In genomic region chr9:69062195-69062594, GRCh38 we compare ENCODE assay signal across 33 cellular contexts. TPM values are rescaled to one million over a fixed set of nuclear protein-coding genes. Genes with fewer than 3 reads are reported as not detected.
"Had no signal": no experiment of that assay in that cellular context is flagged by ENCODE, and none has a peak within 500 bp of the region (broad histone marks: within the 10 kb centered on the region; RNA-seq: fewer than 3 reads in every experiment).

No MANE protein-coding gene starts in this region.

- ATAC-seq: effector memory CD8-positive, alpha-beta T cell; esophagus mucosa; gastrocnemius medialis; heart right ventricle; left cardiac atrium; left lung; left ventricle myocardium superior; lower lobe of right lung; mucosa of descending colon had no signal

- FAIRE-seq: endometrium, islet of Langerhans, keratinocyte had no signal

- DNase-seq: colonic mucosa; cortex of kidney; effector CD8-positive, alpha-beta T cell; effector memory CD8-positive, alpha-beta T cell; endodermal cell; erythroblast; esophagus squamous epithelium; foreskin fibroblast; foreskin melanocyte; gastrocnemius medialis; glutamatergic neuron; head of caudate nucleus; heart right ventricle; hippocampal formation; left cardiac atrium; left lung; left ventricle myocardium superior; lower lobe of right lung; mesenchymal stem cell; mucosa of descending colon had no signal

- H3K36me3 ChIP-seq: colonic mucosa had no signal

- H3K4me1 ChIP-seq: colonic mucosa, esophagus squamous epithelium, gastrocnemius medialis, lower lobe of right lung had no signal

- H3K9me3 ChIP-seq: colonic mucosa, esophagus squamous epithelium, gastrocnemius medialis, heart right ventricle, left lung, lower lobe of right lung, mucosa of descending colon had no signal

- H3K27me3 ChIP-seq: colonic mucosa, esophagus squamous epithelium, gastrocnemius medialis, heart right ventricle, left lung had no signal

- H3K27ac ChIP-seq: colonic mucosa, epithelial cell of prostate, esophagus squamous epithelium, gastrocnemius medialis, heart right ventricle, left lung, lower lobe of right lung had no signal

- H3K4me3 ChIP-seq: colonic mucosa, esophagus squamous epithelium, gastrocnemius medialis, heart right ventricle, left lung, lower lobe of right lung, mucosa of descending colon had no signal

RNA-seq across cellular contexts. Expression of gene PRKACG, which starts 48.3 kb away (rescaled TPM):
- total RNA-seq: colonic mucosa, dermis microvascular lymphatic vessel endothelial cell, endodermal cell, esophagus mucosa, esophagus squamous epithelium, gastrocnemius medialis, glomerular endothelial cell, heart right ventricle, kidney epithelial cell, left cardiac atrium, left lung, left ventricle myocardium superior, lower leg skin, lower lobe of right lung, lung microvascular endothelial cell, mesenteric fat pad, mesothelial cell of epicardium, mucosa of descending colon, myocyte had no signal
- polyA plus RNA-seq: heart right ventricle, keratinocyte had no signal
